ENCODE assay signal across 1 cellular context in the genomic region with DNA sequence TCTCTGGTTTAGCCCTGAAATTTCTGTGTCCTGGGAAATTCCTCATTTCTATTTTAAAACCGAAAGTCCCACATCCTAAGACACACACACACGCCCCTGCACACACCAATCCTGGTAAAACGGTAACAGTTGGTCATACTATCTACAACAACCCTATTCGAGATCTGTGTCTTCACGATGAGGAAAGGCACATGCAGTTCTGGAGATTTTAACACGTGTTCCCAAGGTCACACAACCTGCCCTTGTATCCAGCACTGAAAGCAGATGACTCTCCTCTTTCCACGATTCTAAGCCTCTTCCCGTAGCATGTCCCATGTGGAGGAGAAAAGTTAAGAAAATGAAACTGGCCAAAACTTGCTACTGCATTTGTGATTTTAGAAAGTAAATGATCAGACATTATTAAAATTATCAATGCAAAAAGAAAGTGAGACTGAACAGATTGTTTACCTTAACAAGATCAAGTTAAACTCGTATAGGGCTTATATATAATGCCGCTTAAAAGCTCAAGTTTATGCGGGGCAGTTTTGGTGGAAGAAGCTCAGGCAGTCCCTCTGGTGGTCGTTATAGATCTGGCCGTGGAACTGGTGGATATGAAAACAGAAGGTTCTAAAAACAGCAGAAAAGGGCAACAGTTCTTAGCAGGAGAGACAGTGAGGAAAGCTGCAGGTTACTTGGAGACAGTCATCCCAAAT.
TF ChIP-seq lines count a peak whose summit lies in the region.

No MANE protein-coding gene starts in this region.

TF ChIP-seq in HEK293, 187 proteins besides CTCF, POLR2A, EP300 and RAD21 (continued from another document):
- TF ChIP-seq, protein P1, sequence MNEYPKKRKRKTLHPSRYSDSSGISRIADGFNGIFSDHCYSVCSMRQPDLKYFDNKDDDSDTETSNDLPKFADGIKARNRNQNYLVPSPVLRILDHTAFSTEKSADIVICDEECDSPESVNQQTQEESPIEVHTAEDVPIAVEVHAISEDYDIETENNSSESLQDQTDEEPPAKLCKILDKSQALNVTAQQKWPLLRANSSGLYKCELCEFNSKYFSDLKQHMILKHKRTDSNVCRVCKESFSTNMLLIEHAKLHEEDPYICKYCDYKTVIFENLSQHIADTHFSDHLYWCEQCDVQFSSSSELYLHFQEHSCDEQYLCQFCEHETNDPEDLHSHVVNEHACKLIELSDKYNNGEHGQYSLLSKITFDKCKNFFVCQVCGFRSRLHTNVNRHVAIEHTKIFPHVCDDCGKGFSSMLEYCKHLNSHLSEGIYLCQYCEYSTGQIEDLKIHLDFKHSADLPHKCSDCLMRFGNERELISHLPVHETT (tag by site-specific recombination; IDR thresholded peaks at IDR 0.05), result no peak
- TF ChIP-seq SCRT2 (tag by site-specific recombination; IDR thresholded peaks at IDR 0.05) (no peak), ZNF830 (tag by site-specific recombination; IDR thresholded peaks at IDR 0.05; ENCODE audit: low read depth) (no peak)
- TF ChIP-seq, protein P2, sequence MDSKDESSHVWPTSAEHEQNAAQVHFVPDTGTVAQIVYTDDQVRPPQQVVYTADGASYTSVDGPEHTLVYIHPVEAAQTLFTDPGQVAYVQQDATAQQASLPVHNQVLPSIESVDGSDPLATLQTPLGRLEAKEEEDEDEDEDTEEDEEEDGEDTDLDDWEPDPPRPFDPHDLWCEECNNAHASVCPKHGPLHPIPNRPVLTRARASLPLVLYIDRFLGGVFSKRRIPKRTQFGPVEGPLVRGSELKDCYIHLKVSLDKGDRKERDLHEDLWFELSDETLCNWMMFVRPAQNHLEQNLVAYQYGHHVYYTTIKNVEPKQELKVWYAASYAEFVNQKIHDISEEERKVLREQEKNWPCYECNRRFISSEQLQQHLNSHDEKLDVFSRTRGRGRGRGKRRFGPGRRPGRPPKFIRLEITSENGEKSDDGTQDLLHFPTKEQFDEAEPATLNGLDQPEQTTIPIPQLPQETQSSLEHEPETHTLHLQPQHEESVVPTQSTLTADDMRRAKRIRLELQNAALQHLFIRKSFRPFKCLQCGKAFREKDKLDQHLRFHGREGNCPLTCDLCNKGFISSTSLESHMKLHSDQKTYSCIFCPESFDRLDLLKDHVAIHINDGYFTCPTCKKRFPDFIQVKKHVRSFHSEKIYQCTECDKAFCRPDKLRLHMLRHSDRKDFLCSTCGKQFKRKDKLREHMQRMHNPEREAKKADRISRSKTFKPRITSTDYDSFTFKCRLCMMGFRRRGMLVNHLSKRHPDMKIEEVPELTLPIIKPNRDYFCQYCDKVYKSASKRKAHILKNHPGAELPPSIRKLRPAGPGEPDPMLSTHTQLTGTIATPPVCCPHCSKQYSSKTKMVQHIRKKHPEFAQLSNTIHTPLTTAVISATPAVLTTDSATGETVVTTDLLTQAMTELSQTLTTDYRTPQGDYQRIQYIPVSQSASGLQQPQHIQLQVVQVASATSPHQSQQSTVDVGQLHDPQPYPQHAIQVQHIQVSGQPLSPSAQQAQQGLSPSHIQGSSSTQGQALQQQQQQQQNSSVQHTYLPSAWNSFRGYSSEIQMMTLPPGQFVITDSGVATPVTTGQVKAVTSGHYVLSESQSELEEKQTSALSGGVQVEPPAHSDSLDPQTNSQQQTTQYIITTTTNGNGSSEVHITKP (tag by site-specific recombination; IDR thresholded peaks at IDR 0.05), result 0 out of 2 replicates have a peak, but pooled peaks have one; percentile 53
- TF ChIP-seq, protein P3, sequence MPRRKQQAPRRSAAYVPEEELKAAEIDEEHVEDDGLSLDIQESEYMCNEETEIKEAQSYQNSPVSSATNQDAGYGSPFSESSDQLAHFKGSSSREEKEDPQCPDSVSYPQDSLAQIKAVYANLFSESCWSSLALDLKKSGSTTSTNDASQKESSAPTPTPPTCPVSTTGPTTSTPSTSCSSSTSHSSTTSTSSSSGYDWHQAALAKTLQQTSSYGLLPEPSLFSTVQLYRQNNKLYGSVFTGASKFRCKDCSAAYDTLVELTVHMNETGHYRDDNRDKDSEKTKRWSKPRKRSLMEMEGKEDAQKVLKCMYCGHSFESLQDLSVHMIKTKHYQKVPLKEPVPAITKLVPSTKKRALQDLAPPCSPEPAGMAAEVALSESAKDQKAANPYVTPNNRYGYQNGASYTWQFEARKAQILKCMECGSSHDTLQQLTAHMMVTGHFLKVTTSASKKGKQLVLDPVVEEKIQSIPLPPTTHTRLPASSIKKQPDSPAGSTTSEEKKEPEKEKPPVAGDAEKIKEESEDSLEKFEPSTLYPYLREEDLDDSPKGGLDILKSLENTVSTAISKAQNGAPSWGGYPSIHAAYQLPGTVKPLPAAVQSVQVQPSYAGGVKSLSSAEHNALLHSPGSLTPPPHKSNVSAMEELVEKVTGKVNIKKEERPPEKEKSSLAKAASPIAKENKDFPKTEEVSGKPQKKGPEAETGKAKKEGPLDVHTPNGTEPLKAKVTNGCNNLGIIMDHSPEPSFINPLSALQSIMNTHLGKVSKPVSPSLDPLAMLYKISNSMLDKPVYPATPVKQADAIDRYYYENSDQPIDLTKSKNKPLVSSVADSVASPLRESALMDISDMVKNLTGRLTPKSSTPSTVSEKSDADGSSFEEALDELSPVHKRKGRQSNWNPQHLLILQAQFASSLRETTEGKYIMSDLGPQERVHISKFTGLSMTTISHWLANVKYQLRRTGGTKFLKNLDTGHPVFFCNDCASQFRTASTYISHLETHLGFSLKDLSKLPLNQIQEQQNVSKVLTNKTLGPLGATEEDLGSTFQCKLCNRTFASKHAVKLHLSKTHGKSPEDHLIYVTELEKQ (tag by site-specific recombination; IDR thresholded peaks at IDR 0.05; ENCODE audit: borderline replicate concordance), result no peak
TF ChIP-seq in HEK293: peak in this region for 1.
